8 cellular contexts compared by ENCODE assay signal in the genomic region with DNA sequence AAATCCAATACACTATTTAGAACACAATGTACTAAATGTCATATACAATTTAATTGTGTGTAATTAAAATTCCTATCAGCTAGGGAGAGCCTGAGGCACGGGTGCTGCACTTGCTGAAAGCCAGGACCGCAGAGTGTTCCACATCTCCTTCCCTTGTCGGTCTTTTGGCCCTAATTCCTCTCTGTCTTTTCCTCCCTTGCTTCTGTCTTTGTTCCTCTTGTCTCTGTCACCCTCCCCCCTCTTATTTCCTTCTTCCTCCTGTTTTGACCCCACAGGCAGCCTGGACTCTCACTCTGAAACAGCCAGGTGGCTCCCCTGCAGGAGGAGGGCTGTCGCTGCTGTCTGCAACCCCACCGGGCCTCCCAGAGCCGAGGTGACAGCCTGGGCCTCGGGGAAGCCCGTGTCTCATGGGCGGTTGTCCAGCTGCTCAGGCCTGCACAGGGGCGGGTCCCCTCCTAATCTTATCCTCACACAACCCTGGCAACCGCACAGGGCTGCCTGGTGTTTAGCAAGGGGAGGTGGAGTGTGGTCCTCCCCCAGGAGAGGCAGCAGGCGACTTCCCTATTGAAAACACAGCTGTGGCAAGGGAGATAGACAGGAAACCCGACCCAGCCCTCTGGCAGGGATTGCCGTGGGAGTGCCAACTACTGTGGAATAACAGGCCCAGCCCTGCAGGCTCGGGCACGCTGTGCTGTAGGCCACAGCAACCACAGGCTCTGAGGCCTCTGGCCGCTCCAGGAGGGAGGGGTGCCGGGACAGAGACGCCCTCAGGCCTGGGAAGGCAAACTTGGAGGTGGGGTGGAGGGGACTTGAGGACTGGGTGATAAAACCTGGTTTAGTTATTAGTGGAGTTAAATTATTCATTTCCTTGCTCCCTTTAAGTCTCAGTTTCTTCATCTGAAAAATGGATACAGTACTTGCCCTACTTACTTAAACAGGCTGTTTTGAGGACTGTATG.
A peak's percentile ranks its signal among the peaks of the same experiment; 100 is the strongest.
DNase-seq lines count a peak whose midpoint lies in the region; ATAC-seq and TF ChIP-seq lines count a peak whose summit lies in the region.

No MANE protein-coding gene starts in this region.

- no peaks in the 10 kb centered on the region for H3K36me3 Mint-ChIP-seq in activated B cell treated with CpG ODN at 0.5 μM for 24 hours (ENCODE audit: low read depth)
- no peaks in the 10 kb centered on the region for H3K36me3 Mint-ChIP-seq in CD4-positive, alpha-beta memory T cell

- no peak overlapping the region for H3K4me3 Mint-ChIP-seq in activated B cell treated with CpG ODN at 0.5 μM for 24 hours
- H3K4me3 Mint-ChIP-seq in CD4-positive, alpha-beta memory T cell: peak overlapping the region in 1 of 8 donors; percentile 53

- intact Hi-C loops in activated B cell treated with CpG ODN at 0.5 μM for 24 hours (cut with micrococcal nuclease): no loop called here
- intact Hi-C loops in CD4-positive, alpha-beta memory T cell (cut with micrococcal nuclease): no loop called here

- ATAC-seq in HG03175 (IDR thresholded peaks at IDR 0.05; ENCODE audit: unreplicated experiment) (peak; percentile 96), activated B cell treated with CpG ODN at 0.5 μM for 24 hours (ENCODE audit: low read depth) (peak; percentile 49), foreskin keratinocyte (peak; percentile 82)

- H3K27ac Mint-ChIP-seq in activated B cell treated with CpG ODN at 0.5 μM for 24 hours: no peak overlapping the region
- H3K27ac Mint-ChIP-seq in CD4-positive, alpha-beta memory T cell: peak overlapping the region in 2 of 7 donors; percentile 12 to 70

- H3F3A ChIP-seq in neural cell (ENCODE audit: insufficient read depth, low read length, poor library complexity, severe bottlenecking): no peaks in the 10 kb centered on the region

- H3K36me3 ChIP-seq in neural cell (ENCODE audit: insufficient read depth, low read length): no peaks in the 10 kb centered on the region
- H3K36me3 ChIP-seq in CD4-positive, alpha-beta memory T cell (ENCODE audit: insufficient read depth, low read length): no peaks in the 10 kb centered on the region

- no peaks in the 10 kb centered on the region for H3K27me3 ChIP-seq in foreskin keratinocyte
- H3K27me3 ChIP-seq in neural cell (ENCODE audit: insufficient read depth, low read depth, low read length): peaks cover 8% of the 10 kb centered on the region
- H3K27me3 ChIP-seq in CD4-positive, alpha-beta memory T cell (ENCODE audit: insufficient read depth, low read length): no peaks in the 10 kb centered on the region

- TF ChIP-seq EP300 in neural cell (conservative IDR thresholded peaks at IDR 0.05; ENCODE audit: poor library complexity, severe bottlenecking): no peak

- CTCF ChIA-PET in activated B cell treated with CpG ODN at 0.5 μM for 24 hours (lab: Charles Lee): interaction anchor here (0.6 to 2.0 kb wide), 2 partner anchors 10 to 46 kb away, joined by 3 to 6 read pairs; no protein-coding TSS in a partner anchor
- CTCF ChIA-PET in CD4-positive, alpha-beta memory T cell (lab: Charles Lee; ENCODE audit: partially characterized antibody): interaction anchor here (1.1 to 2.7 kb wide), 3 partner anchors 10 to 419 kb away, joined by 3 to 20 read pairs (median 7); no protein-coding TSS in a partner anchor

- H3K4me1 ChIP-seq in foreskin keratinocyte: peaks cover 39% of the 10 kb centered on the region
- peaks cover 11% of the 10 kb centered on the region for H3K4me1 ChIP-seq in CD4-positive, alpha-beta memory T cell (ENCODE audit: insufficient read depth, low read length)

- H3K9me3 Mint-ChIP-seq in activated B cell treated with CpG ODN at 0.5 μM for 24 hours: no peaks in the 10 kb centered on the region
- no peaks in the 10 kb centered on the region for H3K9me3 Mint-ChIP-seq in CD4-positive, alpha-beta memory T cell

- DNase-seq in DMS153 (lab: John Stamatoyannopoulos, UW) (peak; percentile 98), GM19240 (ENCODE audit: insufficient read length, low spot score) (peak; percentile 81), NCI-H2196 treated with DMSO at 0.1 percent for 48 hours (lab: John Stamatoyannopoulos, UW; ENCODE audit: unreplicated experiment) (peak; percentile 88), activated B cell treated with CpG ODN at 0.5 μM for 24 hours (peak; percentile 16), foreskin keratinocyte (peak; percentile 85 to 94)
- no peak for DNase-seq in CD4-positive, alpha-beta memory T cell

- peaks cover 20% of the 10 kb centered on the region for H3K4me1 Mint-ChIP-seq in activated B cell treated with CpG ODN at 0.5 μM for 24 hours
- H3K4me1 Mint-ChIP-seq in CD4-positive, alpha-beta memory T cell: peaks cover 9 to 26% (median 21%) of the 10 kb centered on the region in 4 donors

- no peak overlapping the region for H3K4me3 ChIP-seq in neural cell (ENCODE audit: low read length)
- no peak overlapping the region for H3K4me3 ChIP-seq in CD4-positive, alpha-beta memory T cell (ENCODE audit: low read length in 2 of 2)

- H3K79me2 ChIP-seq in neural cell (replicated peaks; ENCODE audit: insufficient read depth, low read length): no peaks in the 10 kb centered on the region

- no peak overlapping the region for H3K4me2 ChIP-seq in neural cell (ENCODE audit: low read length)

- no peaks in the 10 kb centered on the region for H4K20me1 ChIP-seq in neural cell (ENCODE audit: insufficient read depth)

- H3K27ac ChIP-seq in foreskin keratinocyte (peak overlapping the region; percentile 64), neural cell (ENCODE audit: low read length) (no peak overlapping the region)
- no peak overlapping the region for H3K27ac ChIP-seq in CD4-positive, alpha-beta memory T cell (ENCODE audit: low read depth, low read length)

- no peaks in the 10 kb centered on the region for H3K9me3 ChIP-seq in neural cell (ENCODE audit: low read length)
- no peaks in the 10 kb centered on the region for H3K9me3 ChIP-seq in CD4-positive, alpha-beta memory T cell (ENCODE audit: control insufficient read depth in 1 of 2, low read length in 2 of 2)

- no peak for TF ChIP-seq RAD21 in neural cell (conservative IDR thresholded peaks at IDR 0.05)

- TF ChIP-seq CTCF in activated B cell treated with CpG ODN at 0.5 μM for 24 hours (IDR thresholded peaks at IDR 0.05) (no peak), foreskin keratinocyte (conservative IDR thresholded peaks at IDR 0.05) (no peak), neural cell (IDR thresholded peaks at IDR 0.05; ENCODE audit: poor library complexity, severe bottlenecking) (peak; percentile 49)

- H3K9me2 ChIP-seq in neural cell (ENCODE audit: insufficient read depth, low read length): no peaks in the 10 kb centered on the region

- no peaks in the 10 kb centered on the region for H3K27me3 Mint-ChIP-seq in activated B cell treated with CpG ODN at 0.5 μM for 24 hours
- H3K27me3 Mint-ChIP-seq in CD4-positive, alpha-beta memory T cell: peaks cover 0 to 1% of the 10 kb centered on the region in 2 donors

- POLR2A ChIA-PET in activated B cell treated with CpG ODN at 0.5 μM for 24 hours (lab: Charles Lee): no interaction called here
- POLR2A ChIA-PET in CD4-positive, alpha-beta memory T cell (lab: Charles Lee; ENCODE audit: partially characterized antibody): interaction anchor here (0.5 kb wide), 1 partner anchor 14 kb away, joined by 4 read pairs; no protein-coding TSS in a partner anchor

- peak overlapping the region; percentile 25 for H3K9ac ChIP-seq in neural cell (ENCODE audit: low read length)

- H2AFZ ChIP-seq in neural cell (ENCODE audit: low read depth, low read length): peak overlapping the region; percentile 27

TF ChIP-seq in neural cell, 6 proteins besides CTCF, POLR2A, EP300 and RAD21:
- no peak for TF ChIP-seq POLR2AphosphoS5 (IDR thresholded peaks at IDR 0.05)
- TF ChIP-seq TAF1 (IDR thresholded peaks at IDR 0.05; ENCODE audit: low read depth): no peak
- TF ChIP-seq MXI1 (conservative IDR thresholded peaks at IDR 0.05; ENCODE audit: poor library complexity, severe bottlenecking): no peak
- TF ChIP-seq, protein P1, sequence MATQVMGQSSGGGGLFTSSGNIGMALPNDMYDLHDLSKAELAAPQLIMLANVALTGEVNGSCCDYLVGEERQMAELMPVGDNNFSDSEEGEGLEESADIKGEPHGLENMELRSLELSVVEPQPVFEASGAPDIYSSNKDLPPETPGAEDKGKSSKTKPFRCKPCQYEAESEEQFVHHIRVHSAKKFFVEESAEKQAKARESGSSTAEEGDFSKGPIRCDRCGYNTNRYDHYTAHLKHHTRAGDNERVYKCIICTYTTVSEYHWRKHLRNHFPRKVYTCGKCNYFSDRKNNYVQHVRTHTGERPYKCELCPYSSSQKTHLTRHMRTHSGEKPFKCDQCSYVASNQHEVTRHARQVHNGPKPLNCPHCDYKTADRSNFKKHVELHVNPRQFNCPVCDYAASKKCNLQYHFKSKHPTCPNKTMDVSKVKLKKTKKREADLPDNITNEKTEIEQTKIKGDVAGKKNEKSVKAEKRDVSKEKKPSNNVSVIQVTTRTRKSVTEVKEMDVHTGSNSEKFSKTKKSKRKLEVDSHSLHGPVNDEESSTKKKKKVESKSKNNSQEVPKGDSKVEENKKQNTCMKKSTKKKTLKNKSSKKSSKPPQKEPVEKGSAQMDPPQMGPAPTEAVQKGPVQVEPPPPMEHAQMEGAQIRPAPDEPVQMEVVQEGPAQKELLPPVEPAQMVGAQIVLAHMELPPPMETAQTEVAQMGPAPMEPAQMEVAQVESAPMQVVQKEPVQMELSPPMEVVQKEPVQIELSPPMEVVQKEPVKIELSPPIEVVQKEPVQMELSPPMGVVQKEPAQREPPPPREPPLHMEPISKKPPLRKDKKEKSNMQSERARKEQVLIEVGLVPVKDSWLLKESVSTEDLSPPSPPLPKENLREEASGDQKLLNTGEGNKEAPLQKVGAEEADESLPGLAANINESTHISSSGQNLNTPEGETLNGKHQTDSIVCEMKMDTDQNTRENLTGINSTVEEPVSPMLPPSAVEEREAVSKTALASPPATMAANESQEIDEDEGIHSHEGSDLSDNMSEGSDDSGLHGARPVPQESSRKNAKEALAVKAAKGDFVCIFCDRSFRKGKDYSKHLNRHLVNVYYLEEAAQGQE (IDR thresholded peaks at IDR 0.05; ENCODE audit: borderline replicate concordance): no peak
- TF ChIP-seq SMC3 (conservative IDR thresholded peaks at IDR 0.05; ENCODE audit: poor library complexity): no peak
- TF ChIP-seq EZH2 (IDR thresholded peaks at IDR 0.05; ENCODE audit: borderline replicate concordance, insufficient read depth, low read length, poor library complexity, severe bottlenecking): no peak

Comparison
In these comparisons a context has a peak if more than half of its experiments do, and no peak if none do; other contexts are left out.
1. DNase-seq: peak in DMS153 (single experiment), GM19240 (single experiment), NCI-H2196 treated with DMSO at 0.1 percent for 48 hours (single experiment), activated B cell treated with CpG ODN at 0.5 μM for 24 hours (single experiment) and foreskin keratinocyte (2 of 2); none in CD4-positive, alpha-beta memory T cell (0 of 5).
2. Peak in every context shown above with its lines, with median percentiles within 50 percentile points of each other: ATAC-seq.